Comparison of ENCODE assay signal across 26 cellular contexts in the genomic region with DNA sequence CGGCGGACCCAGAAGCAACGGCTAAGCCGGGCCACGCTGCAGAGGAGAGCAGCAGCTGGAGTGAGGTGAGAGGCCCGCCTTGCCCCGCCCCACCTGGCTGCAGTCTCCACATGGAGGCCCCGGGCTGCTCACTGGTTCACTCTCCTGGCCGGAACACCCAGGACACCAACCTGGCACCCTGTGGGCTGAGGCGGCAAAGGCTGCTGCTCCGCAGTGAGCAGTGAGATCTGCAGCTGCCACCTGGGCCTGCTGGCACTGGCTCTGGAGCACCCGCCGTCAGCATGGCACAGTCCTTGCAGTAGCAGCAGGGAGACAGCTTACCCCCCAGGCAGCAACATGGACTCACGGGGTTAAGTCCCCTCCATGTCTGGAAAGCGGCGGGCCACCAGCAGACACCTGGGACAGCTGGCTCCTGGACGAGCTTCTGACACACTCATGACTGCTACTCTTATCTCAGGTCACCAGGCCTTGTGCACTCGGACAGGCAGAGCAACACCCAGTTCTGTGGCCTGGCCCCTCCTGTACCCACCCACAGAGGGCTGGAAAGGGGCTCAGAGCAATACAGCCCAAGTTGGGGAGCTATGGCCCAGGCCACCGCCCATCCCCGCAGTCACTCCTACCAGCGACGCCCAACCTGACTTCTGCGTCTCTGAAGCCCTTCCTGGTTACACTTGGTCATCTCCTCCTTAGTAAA. TPM values are rescaled to one million over a fixed set of nuclear protein-coding genes. Genes with fewer than 3 reads are reported as not detected.
DNase-seq lines count a peak whose midpoint lies in the region; TF ChIP-seq lines count a peak whose summit lies in the region.
"Had no signal": no experiment of that assay in that cellular context is flagged by ENCODE, and none has a peak within 500 bp of the region (broad histone marks: within the 10 kb centered on the region; RNA-seq: fewer than 3 reads in every experiment).

No MANE protein-coding gene starts in this region.

- H3K4me3 Mint-ChIP-seq in immature natural killer cell, result peak overlapping the region in 1 of 5 donors; percentile 11
- H3K4me3 Mint-ChIP-seq: B cell, WTC11 had no signal

- peaks cover 26 to 27% of the 10 kb centered on the region in 2 donors for H3K4me1 Mint-ChIP-seq in immature natural killer cell
- H3K4me1 Mint-ChIP-seq: B cell had no signal

- TF ChIP-seq CTCF in dorsolateral prefrontal cortex (IDR thresholded peaks at IDR 0.05 in 54 of 56, conservative IDR thresholded peaks at IDR 0.05 in 2 of 56; ENCODE audit: low read depth in 1 of 56, partially characterized antibody in 56 of 56) (no peak), prostate gland (IDR thresholded peaks at IDR 0.05) (no peak)

- DNase-seq in HUDEP-2 (lab: John Stamatoyannopoulos, UW; ENCODE audit: unreplicated experiment in 76 of 76) (peak in 75 of 76 experiments; percentile 80 to 100 (median 95)), NCI-H524 treated with DMSO at 0.1 percent for 48 hours (lab: John Stamatoyannopoulos, UW) (peak; percentile 65), dorsolateral prefrontal cortex (peak in 6 of 10 donors; percentile 51 to 71 (median 61)), prostate gland (ENCODE audit: low spot score) (peak; percentile 58), HT-29 (ENCODE audit: low spot score) (no peak), immature natural killer cell (no peak)
- DNase-seq in activated CD8-positive, alpha-beta memory T cell treated with anti-CD3 and anti-CD28 coated beads, Interleukin-2, amount 50 U/mL, for 48 hours, result no peak
- DNase-seq: activated effector memory CD4-positive, alpha-beta T cell treated with anti-CD3 and anti-CD28 coated beads, Interleukin-2, amount 50 U/mL, for 16 hours; aorta; dermis blood vessel endothelial cell; islet precursor cell; NCI-H187 treated with DMSO at 0.1 percent for 48 hours; NCI-H82; Peyer's patch; stimulated activated CD4-positive, alpha-beta T cell treated with anti-CD3 and anti-CD28 coated beads, Interleukin-4, amount 100 ng/mL, for 24 hours; stimulated activated CD8-positive, alpha-beta memory T cell treated with anti-CD3 and anti-CD28 coated beads, Interleukin-4, amount 100 ng/mL, for 48 hours; SW 1271; tibial artery had no signal

- intact Hi-C loops in dorsolateral prefrontal cortex (cut with DNase I), result no loop called here
- intact Hi-C loops in prostate gland (cut with DNase I), result no loop called here

- no peaks in the 10 kb centered on the region for H3K9me3 Mint-ChIP-seq in immature natural killer cell
- H3K9me3 Mint-ChIP-seq: WTC11 had no signal

- H3K4me3 ChIP-seq in dorsolateral prefrontal cortex (peak overlapping the region in 6 of 59 donors; percentile 0 to 25 (median 12)), prostate gland (no peak overlapping the region)
- H3K4me3 ChIP-seq: esophagus muscularis mucosa, HAP-1, heart left ventricle, Peyer's patch, skin epidermis, tibial artery had no signal

- TF ChIP-seq POLR2A in prostate gland (IDR thresholded peaks at IDR 0.05), result no peak

- peaks cover 5% of the 10 kb centered on the region for H3K4me1 ChIP-seq in prostate gland (replicated peaks)
- H3K4me1 ChIP-seq: HAP-1, Peyer's patch had no signal

- peak overlapping the region; percentile 43 to 96 (median 84) for H3K27ac ChIP-seq in dorsolateral prefrontal cortex
- peak overlapping the region; percentile 17 to 76 for H3K27ac ChIP-seq in prostate gland
- H3K27ac ChIP-seq: esophagus muscularis mucosa, neutrophil, Peyer's patch, skin epidermis, tibial artery had no signal

- no peaks in the 10 kb centered on the region for H3K9me3 ChIP-seq in prostate gland
- H3K9me3 ChIP-seq: esophagus muscularis mucosa, HAP-1, heart left ventricle, neutrophil, Peyer's patch, tibial artery had no signal

- H3K27me3 Mint-ChIP-seq in immature natural killer cell (ENCODE audit: low read depth in 3 of 3), result peaks cover 3 to 11% (median 10%) of the 10 kb centered on the region in 3 donors
- H3K27me3 Mint-ChIP-seq: B cell had no signal

- 71% methylated on average over 23 of the region's 23 CpGs for WGBS in prostate gland

- H3K36me3 Mint-ChIP-seq in immature natural killer cell, result peaks cover 0 to 13% (median 4%) of the 10 kb centered on the region in 3 donors

- H3K27me3 ChIP-seq in dorsolateral prefrontal cortex (no peaks in the 10 kb centered on the region), prostate gland (replicated peaks; ENCODE audit: insufficient read depth) (no peaks in the 10 kb centered on the region)
- H3K27me3 ChIP-seq: esophagus muscularis mucosa, heart left ventricle, neutrophil, Peyer's patch, tibial artery had no signal

- H3K36me3 ChIP-seq in prostate gland, result peaks cover 2 to 11% of the 10 kb centered on the region in 2 donors

- H3K27ac Mint-ChIP-seq in immature natural killer cell, result peak overlapping the region in 2 of 6 donors; percentile 81 to 93
- H3K27ac Mint-ChIP-seq: B cell had no signal

RNA-seq across cellular contexts. Expression of a gene that starts 13.2 kb away (rescaled TPM):
- total RNA-seq in dorsolateral prefrontal cortex (10 to 100 TPM in 119 of 120 experiments, 1 to 10 TPM in 1; 9.5 to 40.3 (median 18.4) TPM), prostate gland (1 to 10 TPM; 8.8 to 9.0 TPM)
- total RNA-seq in HT-29 (2014; rRNA removed; shearing (Covaris generic)), result 26.2 and 30.1 TPM in 2 replicates
- 10 to 100 TPM in 1 of 3 donors, 1 to 10 TPM in 2; 5.0 to 25.7 (median 8.9) TPM for polyA plus RNA-seq in immature natural killer cell

RNA-seq across cellular contexts. Expression of a gene that starts 17.6 kb away (rescaled TPM):
- total RNA-seq in dorsolateral prefrontal cortex (100 to 1,000 TPM; 102 to 294 (median 206) TPM), prostate gland (100 to 1,000 TPM; 263 to 422 TPM)
- total RNA-seq in HT-29 (2014; rRNA removed; shearing (Covaris generic)), result 193 and 224 TPM in 2 replicates
- 100 to 1,000 TPM; 114 to 177 (median 146) TPM for polyA plus RNA-seq in immature natural killer cell

RNA-seq across cellular contexts. Expression of a gene that starts 25.5 kb away (rescaled TPM):
- total RNA-seq in dorsolateral prefrontal cortex (100 to 1,000 TPM in 69 of 120 experiments, 10 to 100 TPM in 51; 22.2 to 179 (median 105) TPM), prostate gland (1 to 10 TPM; 1.3 to 7.7 TPM)
- 0.83 and 3.6 TPM in 2 replicates for total RNA-seq in HT-29 (2014; rRNA removed; shearing (Covaris generic))
- not detected for polyA plus RNA-seq in immature natural killer cell
- total RNA-seq: activated CD8-positive, alpha-beta memory T cell treated with anti-CD3 and anti-CD28 coated beads for 36 hours; B cell had no signal
- polyA plus RNA-seq: aorta had no signal

Comparison
In these comparisons a context has a peak if more than half of its experiments do, and no peak if none do; other contexts are left out.
1. DNase-seq: peak in HUDEP-2 (75 of 76), NCI-H524 treated with DMSO at 0.1 percent for 48 hours (single experiment), dorsolateral prefrontal cortex (6 of 10) and prostate gland (single experiment); none in HT-29 (single experiment), activated CD8-positive, alpha-beta memory T cell treated with anti-CD3 and anti-CD28 coated beads, Interleukin-2, amount 50 U/mL, for 48 hours (single experiment) and immature natural killer cell (0 of 3).